7 cellular contexts compared by ENCODE assay signal in the genomic region with DNA sequence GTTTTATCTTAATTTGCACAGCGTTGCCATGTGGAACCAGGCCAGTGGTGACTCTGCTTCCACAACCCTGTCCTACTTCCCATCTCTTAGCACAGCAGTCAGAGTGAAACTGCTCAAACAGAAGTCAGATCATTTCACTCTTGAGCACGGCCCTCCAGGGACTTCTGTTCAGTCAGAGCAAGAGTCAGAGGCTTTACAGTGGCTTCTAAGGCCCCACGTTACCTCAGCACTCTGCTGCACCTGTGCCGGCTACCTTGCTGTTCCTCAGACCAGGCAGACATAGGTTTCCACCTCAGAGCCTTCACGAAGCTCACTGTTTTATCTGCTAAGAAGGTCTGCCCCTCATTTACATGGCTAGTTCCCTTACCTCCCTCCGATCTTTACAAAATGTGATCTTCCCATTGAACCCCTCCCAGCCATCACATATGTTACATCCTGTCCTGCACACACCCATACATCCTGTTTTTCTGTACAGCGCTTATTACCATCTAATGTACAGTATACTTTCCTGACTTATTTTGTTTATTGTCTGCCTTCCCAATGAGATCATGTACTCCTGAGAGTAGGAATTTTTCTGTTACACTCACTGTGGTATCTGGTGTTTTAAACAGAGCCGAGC.
DNase-seq lines count a peak whose midpoint lies in the region; ATAC-seq and TF ChIP-seq lines count a peak whose summit lies in the region.

No MANE protein-coding gene starts in this region.

- peak; percentile 28 for TF ChIP-seq POLR2A in GM19193 (IDR thresholded peaks at IDR 0.05; ENCODE audit: extremely low read depth, insufficient read depth, insufficient read length)

- DNase-seq in activated CD4-positive, alpha-beta T cell treated with anti-CD3 and anti-CD28 coated beads, Interleukin-2, amount 50 U/mL, for 1 hour: peak; percentile 14
- DNase-seq in stimulated activated CD4-positive, alpha-beta T cell treated with anti-CD3 and anti-CD28 coated beads, Interleukin-12 subunit alpha, Interleukin-12 subunit beta, amount 100 ng/mL, for 24 hours (ENCODE audit: low read depth in 2 of 2): peak; percentile 13 to 35
- DNase-seq in GDM1 (lab: John Stamatoyannopoulos, UW) (no peak), NCI-H128 (lab: John Stamatoyannopoulos, UW; ENCODE audit: unreplicated experiment) (no peak), COLO668 (lab: John Stamatoyannopoulos, UW; ENCODE audit: unreplicated experiment) (no peak)

- peak; percentile 97 for ATAC-seq in HG02870 (IDR thresholded peaks at IDR 0.05; ENCODE audit: unreplicated experiment)

Comparison
In these comparisons a context has a peak if more than half of its experiments do, and no peak if none do; other contexts are left out.
1. DNase-seq: peak in activated CD4-positive, alpha-beta T cell treated with anti-CD3 and anti-CD28 coated beads, Interleukin-2, amount 50 U/mL, for 1 hour (single experiment) and stimulated activated CD4-positive, alpha-beta T cell treated with anti-CD3 and anti-CD28 coated beads, Interleukin-12 subunit alpha, Interleukin-12 subunit beta, amount 100 ng/mL, for 24 hours (2 of 2); none in GDM1 (single experiment), NCI-H128 (single experiment) and COLO668 (single experiment).